ENCODE assay signal across 24 cellular contexts in genomic region chr2:99804969-99805368, GRCh38.
"Had no signal": no experiment of that assay in that cellular context is flagged by ENCODE, and none has a peak within 500 bp of the region (broad histone marks: within the 10 kb centered on the region; RNA-seq: fewer than 3 reads in every experiment).

No MANE protein-coding gene starts in this region.

- H3K27ac Mint-ChIP-seq: activated CD4-positive, alpha-beta memory T cell treated with anti-CD3 and anti-CD28 coated beads for 36 hours; activated naive CD4-positive, alpha-beta T cell treated with anti-CD3 and anti-CD28 coated beads for 36 hours; activated naive CD8-positive, alpha-beta T cell treated with anti-CD3 and anti-CD28 coated beads, Interleukin-2, amount 10 ng/mL, durations not matched to agents 7 days and 5 days; activated T-cell treated with anti-CD3 and anti-CD28 coated beads, Interleukin-2, amount 50 U/mL, for 72 hours; immature natural killer cell; natural killer cell; T-helper 17 cell; type B pancreatic cell had no signal

- H3K27ac ChIP-seq: breast epithelium, coronary artery, hepatocyte, left lung, ovary, prostate gland, testis had no signal

- H3K4me3 Mint-ChIP-seq: activated CD4-positive, alpha-beta memory T cell treated with anti-CD3 and anti-CD28 coated beads for 36 hours; activated naive CD4-positive, alpha-beta T cell treated with anti-CD3 and anti-CD28 coated beads for 36 hours; activated naive CD8-positive, alpha-beta T cell treated with anti-CD3 and anti-CD28 coated beads, Interleukin-2, amount 10 ng/mL, durations not matched to agents 7 days and 5 days; activated T-cell treated with anti-CD3 and anti-CD28 coated beads, Interleukin-2, amount 50 U/mL, for 72 hours; immature natural killer cell; natural killer cell; stimulated activated naive B cell treated with anti-CD40 and anti-IgM and Interleukin-4, amounts not matched to agents 10 μg/mL and 1 μg/mL and 100 μg/mL, for 72 hours; T-helper 17 cell; type B pancreatic cell had no signal

- H3K9me3 ChIP-seq: breast epithelium, left lung, ovary, prostate gland, testis had no signal

- H3K27me3 Mint-ChIP-seq: activated CD4-positive, alpha-beta memory T cell treated with anti-CD3 and anti-CD28 coated beads for 36 hours; stimulated activated naive B cell treated with anti-CD40 and anti-IgM and Interleukin-4, amounts not matched to agents 10 μg/mL and 1 μg/mL and 100 μg/mL, for 72 hours had no signal

- H3K4me1 ChIP-seq: breast epithelium, left lung, prostate gland, testis had no signal

- H3K36me3 ChIP-seq: breast epithelium, left lung, ovary, prostate gland had no signal

- ATAC-seq: activated T-cell treated with anti-CD3 and anti-CD28 coated beads, Interleukin-2, amount 50 U/mL, for 72 hours; left lung; natural killer cell; T-helper 17 cell had no signal

- H2AFZ ChIP-seq: hepatocyte had no signal

- H3K36me3 Mint-ChIP-seq: activated CD4-positive, alpha-beta memory T cell treated with anti-CD3 and anti-CD28 coated beads for 36 hours; activated naive CD8-positive, alpha-beta T cell treated with anti-CD3 and anti-CD28 coated beads, Interleukin-2, amount 10 ng/mL, durations not matched to agents 7 days and 5 days; immature natural killer cell; natural killer cell; type B pancreatic cell had no signal

- H3K9me3 Mint-ChIP-seq: activated CD4-positive, alpha-beta memory T cell treated with anti-CD3 and anti-CD28 coated beads for 36 hours; activated naive CD4-positive, alpha-beta T cell treated with anti-CD3 and anti-CD28 coated beads for 36 hours; activated naive CD8-positive, alpha-beta T cell treated with anti-CD3 and anti-CD28 coated beads, Interleukin-2, amount 10 ng/mL, durations not matched to agents 7 days and 5 days; activated T-cell treated with anti-CD3 and anti-CD28 coated beads, Interleukin-2, amount 50 U/mL, for 72 hours; immature natural killer cell; natural killer cell had no signal

- H3K27me3 ChIP-seq: breast epithelium, hepatocyte, left lung, ovary, testis had no signal

- H3K4me2 ChIP-seq: hepatocyte had no signal

- H3K4me3 ChIP-seq: breast epithelium, coronary artery, hepatocyte, left lung, lung, ovary, prostate gland, testis had no signal

- H3K79me2 ChIP-seq: hepatocyte had no signal

- DNase-seq: activated CD4-positive, alpha-beta memory T cell treated with anti-CD3 and anti-CD28 coated beads for 36 hours; activated CD4-positive, alpha-beta T cell treated with anti-CD3 and anti-CD28 coated beads for 48 hours; activated effector memory CD4-positive, alpha-beta T cell treated with Interleukin-2 at 50 U/mL for 16 hours; activated naive CD4-positive, alpha-beta T cell treated with anti-CD3 and anti-CD28 coated beads for 36 hours; activated naive CD8-positive, alpha-beta T cell treated with anti-CD3 and anti-CD28 coated beads, Interleukin-2, amount 10 ng/mL, durations not matched to agents 7 days and 5 days; activated T-cell treated with anti-CD3 and anti-CD28 coated beads, Interleukin-2, amount 50 U/mL, for 72 hours; amniotic stem cell; erythroblast; foreskin melanocyte; immature natural killer cell; left lung; natural killer cell; ovary; stimulated activated CD4-positive, alpha-beta T cell treated with anti-CD3 and anti-CD28 coated beads, Interleukin-2, amount 100 ng/mL, for 48 hours; stimulated activated CD8-positive, alpha-beta memory T cell treated with anti-CD3 and anti-CD28 coated beads, Interleukin-4, amount 100 ng/mL, for 48 hours; stimulated activated naive B cell treated with anti-CD40 and anti-IgM and Interleukin-4, amounts not matched to agents 10 μg/mL and 1 μg/mL and 100 μg/mL, for 72 hours; T-helper 17 cell; testis had no signal

- H3K4me1 Mint-ChIP-seq: activated naive CD8-positive, alpha-beta T cell treated with anti-CD3 and anti-CD28 coated beads, Interleukin-2, amount 10 ng/mL, durations not matched to agents 7 days and 5 days; immature natural killer cell; natural killer cell; T-helper 17 cell had no signal
